In genomic region chr3:30675774-30676173, GRCh38 we compare ENCODE assay signal across 24 cellular contexts.
DNase-seq lines count a peak whose midpoint lies in the region; ATAC-seq and TF ChIP-seq lines count a peak whose summit lies in the region.
"Had no signal": no experiment of that assay in that cellular context is flagged by ENCODE, and none has a peak within 500 bp of the region (broad histone marks: within the 10 kb centered on the region; RNA-seq: fewer than 3 reads in every experiment).

No MANE protein-coding gene starts in this region.

- intact Hi-C loops in esophagus muscularis mucosa (cut with DNase I) = no loop called here

- H3K27ac ChIP-seq in CD4-positive, CD25-positive, alpha-beta regulatory T cell (ENCODE audit: insufficient read depth, low read length, poor library complexity, severe bottlenecking) = no peak overlapping the region
- peak overlapping the region in 3 of 4 donors; percentile 19 to 44 (median 30) for H3K27ac ChIP-seq in esophagus muscularis mucosa (replicated peaks in 1 of 4)
- H3K27ac ChIP-seq: BLaER1, brain microvascular endothelial cell, PC-9 had no signal

- CTCF ChIA-PET in activated CD4-positive, alpha-beta T cell treated with anti-CD3 and anti-CD28 coated beads, Interleukin-2, amount 10 ng/mL, durations not matched to agents 7 days and 5 days (lab: Charles Lee) = no interaction called here
- CTCF ChIA-PET in activated CD8-positive, alpha-beta T cell treated with anti-CD3 and anti-CD28 coated beads, Interleukin-2, amount 10 ng/mL, durations not matched to agents 7 days and 5 days (lab: Charles Lee) = interaction anchor here (1.1 kb wide), 1 partner anchor 13 kb away, joined by 3 read pairs; no protein-coding TSS in a partner anchor

- no peak for TF ChIP-seq EP300 in esophagus muscularis mucosa (IDR thresholded peaks at IDR 0.05)

- no peaks in the 10 kb centered on the region for H3K27me3 Mint-ChIP-seq in activated CD4-positive, alpha-beta T cell treated with anti-CD3 and anti-CD28 coated beads, Interleukin-2, amount 10 ng/mL, durations not matched to agents 7 days and 5 days
- H3K27me3 Mint-ChIP-seq in CD4-positive, CD25-positive, alpha-beta regulatory T cell = no peaks in the 10 kb centered on the region
- H3K27me3 Mint-ChIP-seq in activated CD8-positive, alpha-beta T cell treated with anti-CD3 and anti-CD28 coated beads, Interleukin-2, amount 10 ng/mL, durations not matched to agents 7 days and 5 days (ENCODE audit: low read depth) = no peaks in the 10 kb centered on the region

- H3K27ac Mint-ChIP-seq in activated CD4-positive, alpha-beta T cell treated with anti-CD3 and anti-CD28 coated beads, Interleukin-2, amount 10 ng/mL, durations not matched to agents 7 days and 5 days = peak overlapping the region; percentile 38
- peak overlapping the region; percentile 39 to 82 (median 80) for H3K27ac Mint-ChIP-seq in CD4-positive, CD25-positive, alpha-beta regulatory T cell
- peak overlapping the region; percentile 8 for H3K27ac Mint-ChIP-seq in activated CD8-positive, alpha-beta T cell treated with anti-CD3 and anti-CD28 coated beads, Interleukin-2, amount 10 ng/mL, durations not matched to agents 7 days and 5 days
- H3K27ac Mint-ChIP-seq: WTC11 had no signal

- H3K27me3 ChIP-seq in CD4-positive, CD25-positive, alpha-beta regulatory T cell (ENCODE audit: control insufficient read depth, insufficient read depth, low read length) = no peaks in the 10 kb centered on the region
- H3K27me3 ChIP-seq in esophagus muscularis mucosa = no peaks in the 10 kb centered on the region
- H3K27me3 ChIP-seq: BLaER1, brain microvascular endothelial cell, heart left ventricle had no signal

- WGBS in esophagus muscularis mucosa = 95% methylated on average over 5 of the region's 5 CpGs

- no peak for TF ChIP-seq CTCF in esophagus muscularis mucosa (IDR thresholded peaks at IDR 0.05)

- no peak for ATAC-seq in CD4-positive, CD25-positive, alpha-beta regulatory T cell (ENCODE audit: low read depth in 2 of 2)
- ATAC-seq in activated CD8-positive, alpha-beta T cell treated with anti-CD3 and anti-CD28 coated beads, Interleukin-2, amount 10 ng/mL, durations not matched to agents 7 days and 5 days = no peak
- no peak for ATAC-seq in GM18868 (IDR thresholded peaks at IDR 0.05; ENCODE audit: unreplicated experiment)
- no peak for ATAC-seq in HG03457 (IDR thresholded peaks at IDR 0.05; ENCODE audit: unreplicated experiment)
- ATAC-seq: HCT116, heart left ventricle, WTC11 had no signal

- no peak for DNase-seq in activated CD4-positive, alpha-beta T cell treated with anti-CD3 and anti-CD28 coated beads, Interleukin-2, amount 10 ng/mL, durations not matched to agents 7 days and 5 days
- DNase-seq in activated CD4-positive, alpha-beta T cell treated with anti-CD3 and anti-CD28 coated beads for 4 hours = no peak
- DNase-seq in CD4-positive, CD25-positive, alpha-beta regulatory T cell = no peak
- DNase-seq in activated CD8-positive, alpha-beta T cell treated with anti-CD3 and anti-CD28 coated beads, Interleukin-2, amount 10 ng/mL, durations not matched to agents 7 days and 5 days = no peak
- DNase-seq in esophagus muscularis mucosa (ENCODE audit: extremely low spot score) = no peak
- DNase-seq in epidermal melanocyte (ENCODE audit: insufficient read length, low spot score) = no peak
- DNase-seq: brain microvascular endothelial cell; heart left ventricle; Kasumi-1; NCI-H1048; NCI-H187 treated with DMSO at 0.1 percent for 48 hours; NCI-H345; NCI-H82; occipital lobe; PC-9; SIG-M5; stimulated activated CD4-positive, alpha-beta T cell treated with anti-CD3 and anti-CD28 coated beads, Interleukin-4, amount 100 ng/mL, for 4 hours had no signal

- H3K9me3 ChIP-seq in CD4-positive, CD25-positive, alpha-beta regulatory T cell (ENCODE audit: control insufficient read depth in 2 of 2, low read length in 2 of 2) = no peaks in the 10 kb centered on the region
- H3K9me3 ChIP-seq in esophagus muscularis mucosa = no peaks in the 10 kb centered on the region
- H3K9me3 ChIP-seq: BLaER1, heart left ventricle had no signal

- TF ChIP-seq POLR2A in esophagus muscularis mucosa (IDR thresholded peaks at IDR 0.05; ENCODE audit: low read depth) = no peak

- H3K9me3 Mint-ChIP-seq in activated CD4-positive, alpha-beta T cell treated with anti-CD3 and anti-CD28 coated beads, Interleukin-2, amount 10 ng/mL, durations not matched to agents 7 days and 5 days = peaks cover 9% of the 10 kb centered on the region
- peaks cover 0 to 4% (median 0%) of the 10 kb centered on the region in 7 donors for H3K9me3 Mint-ChIP-seq in CD4-positive, CD25-positive, alpha-beta regulatory T cell
- H3K9me3 Mint-ChIP-seq in activated CD8-positive, alpha-beta T cell treated with anti-CD3 and anti-CD28 coated beads, Interleukin-2, amount 10 ng/mL, durations not matched to agents 7 days and 5 days (ENCODE audit: insufficient read depth) = no peaks in the 10 kb centered on the region
- H3K9me3 Mint-ChIP-seq: WTC11 had no signal

- H3K4me1 Mint-ChIP-seq in activated CD4-positive, alpha-beta T cell treated with anti-CD3 and anti-CD28 coated beads, Interleukin-2, amount 10 ng/mL, durations not matched to agents 7 days and 5 days = peaks cover 92% of the 10 kb centered on the region
- peaks cover 33 to 94% (median 62%) of the 10 kb centered on the region in 4 donors for H3K4me1 Mint-ChIP-seq in CD4-positive, CD25-positive, alpha-beta regulatory T cell
- peaks cover 81% of the 10 kb centered on the region for H3K4me1 Mint-ChIP-seq in activated CD8-positive, alpha-beta T cell treated with anti-CD3 and anti-CD28 coated beads, Interleukin-2, amount 10 ng/mL, durations not matched to agents 7 days and 5 days (ENCODE audit: low read depth)

- no peak overlapping the region for H3K4me3 ChIP-seq in CD4-positive, CD25-positive, alpha-beta regulatory T cell (ENCODE audit: low read depth, low read length)
- H3K4me3 ChIP-seq in esophagus muscularis mucosa = no peak overlapping the region
- H3K4me3 ChIP-seq: BLaER1, coronary artery, heart left ventricle, PC-9, smooth muscle cell had no signal

- POLR2A ChIA-PET in activated CD4-positive, alpha-beta T cell treated with anti-CD3 and anti-CD28 coated beads, Interleukin-2, amount 10 ng/mL, durations not matched to agents 7 days and 5 days (lab: Charles Lee) = no interaction called here
- POLR2A ChIA-PET in activated CD8-positive, alpha-beta T cell treated with anti-CD3 and anti-CD28 coated beads, Interleukin-2, amount 10 ng/mL, durations not matched to agents 7 days and 5 days (lab: Charles Lee) = no interaction called here

- H3K4me1 ChIP-seq in CD4-positive, CD25-positive, alpha-beta regulatory T cell (ENCODE audit: control insufficient read depth, insufficient read depth, low read length, poor library complexity, severe bottlenecking) = peaks cover 16% of the 10 kb centered on the region
- H3K4me1 ChIP-seq in esophagus muscularis mucosa = peaks cover 58 to 93% (median 91%) of the 10 kb centered on the region in 4 donors

- peaks cover 90% of the 10 kb centered on the region for H3K36me3 Mint-ChIP-seq in activated CD4-positive, alpha-beta T cell treated with anti-CD3 and anti-CD28 coated beads, Interleukin-2, amount 10 ng/mL, durations not matched to agents 7 days and 5 days (ENCODE audit: low read depth)
- H3K36me3 Mint-ChIP-seq in CD4-positive, CD25-positive, alpha-beta regulatory T cell = peaks cover 85% of the 10 kb centered on the region
- H3K36me3 Mint-ChIP-seq in activated CD8-positive, alpha-beta T cell treated with anti-CD3 and anti-CD28 coated beads, Interleukin-2, amount 10 ng/mL, durations not matched to agents 7 days and 5 days (ENCODE audit: low read depth) = peaks cover 95% of the 10 kb centered on the region

- no peak overlapping the region for H3K4me3 Mint-ChIP-seq in activated CD4-positive, alpha-beta T cell treated with anti-CD3 and anti-CD28 coated beads, Interleukin-2, amount 10 ng/mL, durations not matched to agents 7 days and 5 days
- peak overlapping the region; percentile 27 to 47 (median 42) for H3K4me3 Mint-ChIP-seq in CD4-positive, CD25-positive, alpha-beta regulatory T cell
- no peak overlapping the region for H3K4me3 Mint-ChIP-seq in activated CD8-positive, alpha-beta T cell treated with anti-CD3 and anti-CD28 coated beads, Interleukin-2, amount 10 ng/mL, durations not matched to agents 7 days and 5 days
- H3K4me3 Mint-ChIP-seq: WTC11 had no signal

- H3K36me3 ChIP-seq in CD4-positive, CD25-positive, alpha-beta regulatory T cell (ENCODE audit: control insufficient read depth, insufficient read depth, low read length) = peaks cover 90% of the 10 kb centered on the region
- H3K36me3 ChIP-seq in esophagus muscularis mucosa = peaks cover 44 to 91% (median 68%) of the 10 kb centered on the region in 4 donors

Comparison
In these comparisons a context has a peak if more than half of its experiments do, and no peak if none do; other contexts are left out.
1. H3K27ac Mint-ChIP-seq: peak in every context shown above with its lines; median percentile 80 in CD4-positive, CD25-positive, alpha-beta regulatory T cell; 38 in activated CD4-positive, alpha-beta T cell treated with anti-CD3 and anti-CD28 coated beads, Interleukin-2, amount 10 ng/mL, durations not matched to agents 7 days and 5 days; 8 in activated CD8-positive, alpha-beta T cell treated with anti-CD3 and anti-CD28 coated beads, Interleukin-2, amount 10 ng/mL, durations not matched to agents 7 days and 5 days.
2. H3K4me3 Mint-ChIP-seq: peak in CD4-positive, CD25-positive, alpha-beta regulatory T cell (4 of 4); none in activated CD4-positive, alpha-beta T cell treated with anti-CD3 and anti-CD28 coated beads, Interleukin-2, amount 10 ng/mL, durations not matched to agents 7 days and 5 days (single experiment) and activated CD8-positive, alpha-beta T cell treated with anti-CD3 and anti-CD28 coated beads, Interleukin-2, amount 10 ng/mL, durations not matched to agents 7 days and 5 days (single experiment).